ENCODE assay signal across 19 cellular contexts in the genomic region with DNA sequence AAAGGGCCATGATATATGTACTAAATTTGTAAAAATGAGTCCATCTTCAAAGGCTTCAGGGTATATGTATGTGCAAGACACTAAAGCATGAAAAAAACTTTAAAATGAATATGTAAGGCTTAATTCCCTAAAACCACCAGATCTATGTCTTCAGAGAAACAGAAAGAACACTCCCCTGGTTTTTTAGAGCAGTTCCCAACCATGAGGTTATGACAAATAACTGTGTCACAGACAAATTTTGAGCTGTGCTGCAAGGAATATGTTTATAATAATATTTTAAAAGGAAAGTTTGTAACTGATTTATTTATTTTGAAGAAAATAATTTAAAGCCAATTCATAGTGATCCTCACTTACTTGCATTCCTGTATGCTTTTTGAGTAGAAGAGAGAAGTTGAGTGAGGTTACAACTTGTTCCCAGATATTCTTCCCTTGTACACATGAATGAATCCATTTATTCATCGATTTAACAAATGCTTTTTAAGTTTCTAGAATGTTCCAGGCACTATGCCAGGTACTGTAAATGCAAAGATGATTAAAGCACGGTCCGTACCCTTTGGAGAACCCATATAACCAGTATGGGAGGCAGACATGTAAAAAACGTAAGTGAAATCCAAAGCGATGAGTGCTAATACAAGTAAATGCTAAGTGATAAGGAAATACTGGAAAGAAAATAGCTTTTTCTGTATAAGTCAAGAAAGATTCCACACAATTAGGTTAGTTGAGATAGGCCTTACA.
DNase-seq lines count a peak whose midpoint lies in the region; ATAC-seq, FAIRE-seq and TF ChIP-seq lines count a peak whose summit lies in the region.
"Had no signal": no experiment of that assay in that cellular context is flagged by ENCODE, and none has a peak within 500 bp of the region (broad histone marks: within the 10 kb centered on the region; RNA-seq: fewer than 3 reads in every experiment).

No MANE protein-coding gene starts in this region.

- H3K9me2 ChIP-seq in OCI-LY7 (ENCODE audit: insufficient read depth, low read length), result no peaks in the 10 kb centered on the region

- FAIRE-seq in A549 (lab: Jason Lieb, UNC) (peak; percentile 36), astrocyte (lab: Jason Lieb, UNC) (no peak)

- TF ChIP-seq CTCF in A549 (IDR thresholded peaks at IDR 0.05) (no peak), astrocyte (IDR thresholded peaks at IDR 0.05; ENCODE audit: insufficient read depth, low read depth, low read length) (no peak), fibroblast of lung (conservative IDR thresholded peaks at IDR 0.05 in 1 of 2, IDR thresholded peaks at IDR 0.05 in 1 of 2; ENCODE audit: low read depth in 1 of 2, low read length in 2 of 2) (no peak), nephron (IDR thresholded peaks at IDR 0.05; ENCODE audit: unreplicated experiment in 3 of 3) (no peak), OCI-LY7 (conservative IDR thresholded peaks at IDR 0.05; ENCODE audit: low read length) (no peak)

- H3K27me3 ChIP-seq in astrocyte (ENCODE audit: insufficient read depth, low read length) (no peaks in the 10 kb centered on the region), fibroblast of lung (ENCODE audit: control insufficient read depth, insufficient read depth, low read length) (no peaks in the 10 kb centered on the region)

- no peak for ATAC-seq in A549
- ATAC-seq: GM23338 had no signal

- H3K27ac ChIP-seq in A549 (no peak overlapping the region), astrocyte (ENCODE audit: low read depth, low read length) (no peak overlapping the region), fibroblast of lung (ENCODE audit: insufficient read depth, low read length) (no peak overlapping the region), OCI-LY7 (ENCODE audit: low read depth, low read length, poor library complexity, severe bottlenecking) (no peak overlapping the region)
- H3K27ac ChIP-seq: 22Rv1 had no signal

- TF ChIP-seq POLR2A in A549 (IDR thresholded peaks at IDR 0.05; ENCODE audit: low read length), result no peak

- no peak overlapping the region for H3K4me2 ChIP-seq in A549
- no peak overlapping the region for H3K4me2 ChIP-seq in astrocyte (ENCODE audit: low read length)
- no peak overlapping the region for H3K4me2 ChIP-seq in fibroblast of lung (ENCODE audit: extremely low read depth, insufficient read depth, low read length)
- no peak overlapping the region for H3K4me2 ChIP-seq in OCI-LY7 (ENCODE audit: low read length)
- H3K4me2 ChIP-seq: GM23338 had no signal

- no peak overlapping the region for H3K4me3 ChIP-seq in A549
- no peak overlapping the region for H3K4me3 ChIP-seq in astrocyte (ENCODE audit: insufficient read depth, low read depth, low read length)
- no peak overlapping the region for H3K4me3 ChIP-seq in fibroblast of lung (replicated peaks in 1 of 4; ENCODE audit: control extremely low read depth in 1 of 4, insufficient read depth in 1 of 4, low read depth in 3 of 4, low read length in 4 of 4)
- no peak overlapping the region for H3K4me3 ChIP-seq in OCI-LY7 (ENCODE audit: low read depth, low read length, poor library complexity, severe bottlenecking)
- H3K4me3 ChIP-seq: GM23338 had no signal

- H3K9me3 ChIP-seq in A549 (no peaks in the 10 kb centered on the region), astrocyte (ENCODE audit: insufficient read depth, low read depth, low read length) (no peaks in the 10 kb centered on the region), fibroblast of lung (ENCODE audit: control insufficient read depth, insufficient read depth, low read depth, low read length) (no peaks in the 10 kb centered on the region), OCI-LY7 (ENCODE audit: low read length) (no peaks in the 10 kb centered on the region)
- H3K9me3 ChIP-seq: Caco-2 had no signal

- no peak for DNase-seq in A549 (ENCODE audit: low read depth in 1 of 2, low spot score in 1 of 2)
- peak; percentile 0 for DNase-seq in astrocyte (ENCODE audit: low read depth)
- peak; percentile 3 to 62 for DNase-seq in fibroblast of lung (ENCODE audit: low read depth in 2 of 2)
- DNase-seq in dermis blood vessel endothelial cell, result no peak
- no peak for DNase-seq in stimulated activated CD4-positive, alpha-beta T cell treated with anti-CD3 and anti-CD28 coated beads, Interleukin-15, amount 100 ng/mL, for 24 hours
- DNase-seq in OCI-LY7 (ENCODE audit: low spot score), result no peak
- DNase-seq in occipital lobe (lab: John Stamatoyannopoulos, UW), result no peak
- DNase-seq: Caco-2; DMS153; GF-D8; NCI-H1105; NCI-H2081 treated with DMSO at 0.1 percent for 48 hours; NK-92 treated with Interleukin-12 subunit alpha and Interleukin-12 subunit beta, amount 100 ng/mL, for 24 hours; OCI-M1; Right ventricle myocardium superior had no signal

- no peak for TF ChIP-seq RAD21 in A549 (conservative IDR thresholded peaks at IDR 0.05 in 1 of 2, IDR thresholded peaks at IDR 0.05 in 1 of 2)

- CTCF ChIA-PET in A549 (lab: Yijun Ruan, JAX) (interaction anchor here (1.4 kb wide), 1 partner anchor 17 kb away, joined by 3 read pairs; no protein-coding TSS in a partner anchor), OCI-LY7 (lab: Charles Lee; ENCODE audit: unreplicated experiment) (no interaction called here)

- intact Hi-C loops in OCI-LY7 (cut with micrococcal nuclease; ENCODE audit: unreplicated experiment), result no loop called here

- BruUV-seq in OCI-LY7 (replicated peaks; lab: Mats Ljungman, UMichigan), result no TSS peak

- H3K27ac Mint-ChIP-seq in astrocyte (ENCODE audit: unreplicated experiment) (no peak overlapping the region), nephron (peak overlapping the region; percentile 51 to 73 (median 71))
- H3K27ac Mint-ChIP-seq: B cell, GM23338 had no signal

- no peak for TF ChIP-seq EP300 in A549 (IDR thresholded peaks at IDR 0.05)

- H3K4me3 Mint-ChIP-seq in astrocyte (ENCODE audit: unreplicated experiment) (no peak overlapping the region), nephron (no peak overlapping the region)
- H3K4me3 Mint-ChIP-seq: B cell, GM23338 had no signal

- H3K9me3 Mint-ChIP-seq in astrocyte (ENCODE audit: unreplicated experiment), result no peaks in the 10 kb centered on the region
- H3K9me3 Mint-ChIP-seq in nephron, result no peaks in the 10 kb centered on the region
- H3K9me3 Mint-ChIP-seq: GM23338 had no signal

- WGBS in A549 (ENCODE audit: missing lambda C conversion rate), result 76% methylated on average over 5 of the region's 5 CpGs

- H4K20me1 ChIP-seq in astrocyte (ENCODE audit: insufficient read depth, low read length) (no peaks in the 10 kb centered on the region), fibroblast of lung (ENCODE audit: control insufficient read depth, extremely low read depth, insufficient read depth, low read length) (no peaks in the 10 kb centered on the region), OCI-LY7 (ENCODE audit: insufficient read depth, low read length) (no peaks in the 10 kb centered on the region)

- H3K27me3 Mint-ChIP-seq in astrocyte (ENCODE audit: low read depth, unreplicated experiment), result no peaks in the 10 kb centered on the region
- no peaks in the 10 kb centered on the region for H3K27me3 Mint-ChIP-seq in nephron (ENCODE audit: low read depth)
- H3K27me3 Mint-ChIP-seq: B cell had no signal

- POLR2A ChIA-PET in A549 (lab: Yijun Ruan, JAX) (no interaction called here), OCI-LY7 (lab: Charles Lee) (no interaction called here)

- H3K4me1 Mint-ChIP-seq in astrocyte (ENCODE audit: low read depth, unreplicated experiment) (peaks cover under 1% of the 10 kb centered on the region), nephron (peaks cover 18% of the 10 kb centered on the region)
- H3K4me1 Mint-ChIP-seq: B cell, GM23338 had no signal

- H3K79me2 ChIP-seq in astrocyte (ENCODE audit: insufficient read depth, low read length) (no peaks in the 10 kb centered on the region), fibroblast of lung (ENCODE audit: control insufficient read depth, insufficient read depth, low read length) (no peaks in the 10 kb centered on the region), OCI-LY7 (ENCODE audit: insufficient read depth, low read depth, low read length) (no peaks in the 10 kb centered on the region)

- H2AFZ ChIP-seq in astrocyte (ENCODE audit: low read depth, low read length) (no peak overlapping the region), fibroblast of lung (ENCODE audit: low read length) (peak overlapping the region; percentile 17), OCI-LY7 (ENCODE audit: low read length) (no peak overlapping the region)
- H2AFZ ChIP-seq: GM23338 had no signal

- no peaks in the 10 kb centered on the region for H3K36me3 ChIP-seq in astrocyte (ENCODE audit: insufficient read depth, low read length)
- no peaks in the 10 kb centered on the region for H3K36me3 ChIP-seq in fibroblast of lung (ENCODE audit: control insufficient read depth, insufficient read depth, low read length)
- no peaks in the 10 kb centered on the region for H3K36me3 ChIP-seq in OCI-LY7 (ENCODE audit: insufficient read depth, low read length)

- H3K9ac ChIP-seq in astrocyte (ENCODE audit: low read length) (no peak overlapping the region), fibroblast of lung (ENCODE audit: insufficient read depth, low read length) (no peak overlapping the region)

- H3K4me1 ChIP-seq in A549 (no peaks in the 10 kb centered on the region), astrocyte (ENCODE audit: insufficient read depth, low read length) (no peaks in the 10 kb centered on the region), fibroblast of lung (ENCODE audit: control insufficient read depth, extremely low read depth, insufficient read depth, low read length) (no peaks in the 10 kb centered on the region), OCI-LY7 (ENCODE audit: insufficient read depth, low read length, poor library complexity, severe bottlenecking) (no peaks in the 10 kb centered on the region)
- H3K4me1 ChIP-seq: Caco-2 had no signal

- H3K36me3 Mint-ChIP-seq in astrocyte (ENCODE audit: low read depth, unreplicated experiment) (no peaks in the 10 kb centered on the region), nephron (ENCODE audit: low read depth) (no peaks in the 10 kb centered on the region)

TF ChIP-seq in A549, 52 proteins besides CTCF, POLR2A, EP300 and RAD21 (continues in another document):
- no peak for TF ChIP-seq EHMT2 (IDR thresholded peaks at IDR 0.05; ENCODE audit: low read depth)
- no peak for TF ChIP-seq NPAS2 (CRISPR knock-in tag; IDR thresholded peaks at IDR 0.05; ENCODE audit: borderline replicate concordance)
- TF ChIP-seq MAFK (IDR thresholded peaks at IDR 0.05; ENCODE audit: partially characterized antibody), result no peak
- TF ChIP-seq, protein P1, sequence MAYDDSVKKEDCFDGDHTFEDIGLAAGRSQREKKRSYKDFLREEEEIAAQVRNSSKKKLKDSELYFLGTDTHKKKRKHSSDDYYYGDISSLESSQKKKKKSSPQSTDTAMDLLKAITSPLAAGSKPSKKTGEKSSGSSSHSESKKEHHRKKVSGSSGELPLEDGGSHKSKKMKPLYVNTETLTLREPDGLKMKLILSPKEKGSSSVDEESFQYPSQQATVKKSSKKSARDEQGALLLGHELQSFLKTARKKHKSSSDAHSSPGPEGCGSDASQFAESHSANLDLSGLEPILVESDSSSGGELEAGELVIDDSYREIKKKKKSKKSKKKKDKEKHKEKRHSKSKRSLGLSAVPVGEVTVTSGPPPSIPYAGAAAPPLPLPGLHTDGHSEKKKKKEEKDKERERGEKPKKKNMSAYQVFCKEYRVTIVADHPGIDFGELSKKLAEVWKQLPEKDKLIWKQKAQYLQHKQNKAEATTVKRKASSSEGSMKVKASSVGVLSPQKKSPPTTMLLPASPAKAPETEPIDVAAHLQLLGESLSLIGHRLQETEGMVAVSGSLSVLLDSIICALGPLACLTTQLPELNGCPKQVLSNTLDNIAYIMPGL (CRISPR knock-in tag; IDR thresholded peaks at IDR 0.05; ENCODE audit: borderline replicate concordance), result no peak

Comparison
In these comparisons a context has a peak if more than half of its experiments do, and no peak if none do; other contexts are left out.
1. DNase-seq: peak in astrocyte (single experiment) and fibroblast of lung (2 of 2); none in A549 (0 of 2), dermis blood vessel endothelial cell (single experiment), stimulated activated CD4-positive, alpha-beta T cell treated with anti-CD3 and anti-CD28 coated beads, Interleukin-15, amount 100 ng/mL, for 24 hours (single experiment), OCI-LY7 (single experiment) and occipital lobe (single experiment).